In genomic region chr6:150541587-150541986, GRCh38 we compare ENCODE assay signal across 26 cellular contexts. TPM values are rescaled to one million over a fixed set of nuclear protein-coding genes. Genes with fewer than 3 reads are reported as not detected.
DNase-seq lines count a peak whose midpoint lies in the region; ATAC-seq and TF ChIP-seq lines count a peak whose summit lies in the region.
"Had no signal": no experiment of that assay in that cellular context is flagged by ENCODE, and none has a peak within 500 bp of the region (broad histone marks: within the 10 kb centered on the region; RNA-seq: fewer than 3 reads in every experiment).

No MANE protein-coding gene starts in this region.

- H3K4me1 ChIP-seq in SK-N-SH (ENCODE audit: control insufficient read depth in 1 of 2, insufficient read depth in 2 of 2, low read depth in 1 of 2, low read length in 1 of 2), result no peaks in the 10 kb centered on the region
- H3K4me1 ChIP-seq in Karpas-422 (ENCODE audit: low read length), result peaks cover 7% of the 10 kb centered on the region
- H3K4me1 ChIP-seq: adrenal gland, Peyer's patch, upper lobe of right lung had no signal

- H3K4me3 ChIP-seq in SK-N-SH (ENCODE audit: low read depth in 2 of 2, low read length in 1 of 2), result no peak overlapping the region
- no peak overlapping the region for H3K4me3 ChIP-seq in Karpas-422 (ENCODE audit: low read length)
- H3K4me3 ChIP-seq: adrenal gland, MG63, Peyer's patch, upper lobe of right lung had no signal

- TF ChIP-seq CTCF in RWPE1 (conservative IDR thresholded peaks at IDR 0.05; ENCODE audit: low read depth) (no peak), SK-N-SH (IDR thresholded peaks at IDR 0.05) (no peak)

- H2AFZ ChIP-seq in SK-N-SH (ENCODE audit: low read depth) (no peak overlapping the region), Karpas-422 (ENCODE audit: low read length) (no peak overlapping the region)
- H2AFZ ChIP-seq: parathyroid adenoma had no signal

- WGBS in SK-N-SH (ENCODE audit: low lambda C conversion rate), result 1% methylated on average over 2 of the region's 2 CpGs

- no peaks in the 10 kb centered on the region for H3K36me3 ChIP-seq in SK-N-SH (replicated peaks in 1 of 2; ENCODE audit: control insufficient read depth in 1 of 2, insufficient read depth in 2 of 2, low read length in 1 of 2)
- H3K36me3 ChIP-seq in Karpas-422 (ENCODE audit: insufficient read depth, low read length), result no peaks in the 10 kb centered on the region
- H3K36me3 ChIP-seq: adrenal gland, brain microvascular endothelial cell, MG63, Peyer's patch, upper lobe of right lung had no signal

- peak; percentile 68 for ATAC-seq in left lobe of liver
- no peak for ATAC-seq in GM21528 (IDR thresholded peaks at IDR 0.05; ENCODE audit: low FRiP score, unreplicated experiment)
- ATAC-seq: activated T-cell treated with anti-CD3 and anti-CD28 coated beads, Interleukin-2, amount 50 U/mL, for 72 hours; right cardiac atrium; stimulated activated effector memory CD8-positive, alpha-beta T cell treated with anti-CD3 and anti-CD28 coated beads, Interleukin-12 subunit alpha, Interleukin-12 subunit beta, amount 100 ng/mL, for 72 hours; upper lobe of right lung had no signal

- no peak for TF ChIP-seq EP300 in SK-N-SH (IDR thresholded peaks at IDR 0.05; ENCODE audit: borderline replicate concordance in 1 of 2, low read depth in 1 of 2, low read length in 1 of 2)

- no peaks in the 10 kb centered on the region for H3K9me2 ChIP-seq in SK-N-SH
- H3K9me2 ChIP-seq in Karpas-422 (replicated peaks; ENCODE audit: insufficient read depth, low read length), result no peaks in the 10 kb centered on the region

- H3K27me3 ChIP-seq in SK-N-SH (ENCODE audit: insufficient read depth), result no peaks in the 10 kb centered on the region
- H3K27me3 ChIP-seq in Karpas-422 (ENCODE audit: low read length), result no peaks in the 10 kb centered on the region; the same call in 1 of the 2 replicates
- H3K27me3 ChIP-seq: Peyer's patch, upper lobe of right lung had no signal

- no peak for TF ChIP-seq RAD21 in SK-N-SH (IDR thresholded peaks at IDR 0.05; ENCODE audit: low read length)

- H3K4me2 ChIP-seq in SK-N-SH, result no peak overlapping the region
- no peak overlapping the region for H3K4me2 ChIP-seq in Karpas-422 (ENCODE audit: low read depth, low read length, poor library complexity, severe bottlenecking)

- POLR2A ChIA-PET in RWPE1 (lab: Yijun Ruan, JAX; ENCODE audit: low non-redundant PET), result no interaction called here
- POLR2A ChIA-PET in SK-N-SH (lab: Yijun Ruan, JAX), result no interaction called here

- H3K27ac ChIP-seq in RWPE1 (no peak overlapping the region), SK-N-SH (ENCODE audit: low read depth in 2 of 2, low read length in 1 of 2) (no peak overlapping the region), Karpas-422 (ENCODE audit: low read length) (no peak overlapping the region)
- H3K27ac ChIP-seq: adrenal gland, brain microvascular endothelial cell, parathyroid adenoma, Peyer's patch, upper lobe of right lung had no signal

- no peaks in the 10 kb centered on the region for H3K79me2 ChIP-seq in SK-N-SH (ENCODE audit: insufficient read depth)
- H3K79me2 ChIP-seq in Karpas-422 (ENCODE audit: low read length), result no peaks in the 10 kb centered on the region
- H3K79me2 ChIP-seq: parathyroid adenoma had no signal

- H3F3A ChIP-seq in SK-N-SH (replicated peaks; ENCODE audit: insufficient read depth), result no peaks in the 10 kb centered on the region

- DNase-seq in DMS153 treated with DMSO at 0.1 percent for 48 hours (lab: John Stamatoyannopoulos, UW; ENCODE audit: unreplicated experiment) (peak; percentile 51), NCI-H1417 treated with DMSO at 0.1 percent for 48 hours (lab: John Stamatoyannopoulos, UW) (peak; percentile 2), NCI-H2227 (lab: John Stamatoyannopoulos, UW; ENCODE audit: unreplicated experiment) (peak; percentile 72), left lobe of liver (ENCODE audit: low spot score) (peak; percentile 60), RWPE1 (ENCODE audit: low spot score) (no peak), SK-N-SH (no peak), Karpas-422 (no peak)
- DNase-seq: activated B cell treated with CpG ODN at 0.5 μM for 24 hours; activated naive CD4-positive, alpha-beta T cell; activated T-cell treated with anti-CD3 and anti-CD28 coated beads, Interleukin-2, amount 50 U/mL, for 72 hours; adrenal gland; brain microvascular endothelial cell; HCEC 1CT; head of caudate nucleus; KBM-7; MG63; NCI-H1694; NCI-H524; Peyer's patch; right cardiac atrium; stimulated activated CD4-positive, alpha-beta T cell treated with anti-CD3 and anti-CD28 coated beads, Interleukin-12 subunit alpha, Interleukin-12 subunit beta, amount 100 ng/mL, for 4 hours; stimulated activated CD4-positive, alpha-beta T cell treated with anti-CD3 and anti-CD28 coated beads, Interleukin-4, amount 100 ng/mL, for 1 hour; upper lobe of right lung had no signal

- CTCF ChIA-PET in RWPE1 (lab: Yijun Ruan, JAX), result interaction anchor here (0.5 to 0.7 kb wide), 3 partner anchors 24 to 224 kb away, joined by 3 to 5 read pairs (median 3); no protein-coding TSS in a partner anchor
- CTCF ChIA-PET in SK-N-SH (lab: Yijun Ruan, JAX), result interaction anchor here (1.7 kb wide), 1 partner anchor 13 kb away, joined by 4 read pairs; no protein-coding TSS in a partner anchor

- H3K9ac ChIP-seq in SK-N-SH, result no peak overlapping the region
- H3K9ac ChIP-seq in Karpas-422 (ENCODE audit: low read length), result no peak overlapping the region
- H3K9ac ChIP-seq: parathyroid adenoma had no signal

- H4K20me1 ChIP-seq in SK-N-SH (ENCODE audit: insufficient read depth) (no peaks in the 10 kb centered on the region), Karpas-422 (ENCODE audit: insufficient read depth, low read depth, low read length) (no peaks in the 10 kb centered on the region)

- H3K9me3 ChIP-seq in SK-N-SH, result no peaks in the 10 kb centered on the region
- no peaks in the 10 kb centered on the region for H3K9me3 ChIP-seq in Karpas-422 (ENCODE audit: low read length)
- H3K9me3 ChIP-seq: adrenal gland, Peyer's patch, upper lobe of right lung had no signal

TF ChIP-seq in SK-N-SH, 30 proteins besides CTCF, POLR2A, EP300 and RAD21:
- TF ChIP-seq, protein P1, sequence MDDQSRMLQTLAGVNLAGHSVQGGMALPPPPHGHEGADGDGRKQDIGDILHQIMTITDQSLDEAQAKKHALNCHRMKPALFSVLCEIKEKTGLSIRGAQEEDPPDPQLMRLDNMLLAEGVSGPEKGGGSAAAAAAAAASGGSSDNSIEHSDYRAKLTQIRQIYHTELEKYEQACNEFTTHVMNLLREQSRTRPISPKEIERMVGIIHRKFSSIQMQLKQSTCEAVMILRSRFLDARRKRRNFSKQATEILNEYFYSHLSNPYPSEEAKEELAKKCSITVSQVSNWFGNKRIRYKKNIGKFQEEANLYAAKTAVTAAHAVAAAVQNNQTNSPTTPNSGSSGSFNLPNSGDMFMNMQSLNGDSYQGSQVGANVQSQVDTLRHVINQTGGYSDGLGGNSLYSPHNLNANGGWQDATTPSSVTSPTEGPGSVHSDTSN (IDR thresholded peaks at IDR 0.05), result no peak
- TF ChIP-seq FOXM1 (IDR thresholded peaks at IDR 0.05; ENCODE audit: low read depth), result no peak
- TF ChIP-seq RFX5 (IDR thresholded peaks at IDR 0.05; ENCODE audit: low read length), result no peak
- no peak for TF ChIP-seq GABPA (IDR thresholded peaks at IDR 0.05; ENCODE audit: low read depth)
- TF ChIP-seq FOSL2 (IDR thresholded peaks at IDR 0.05; ENCODE audit: borderline replicate concordance, low read depth), result no peak
- no peak for TF ChIP-seq ELF1 (IDR thresholded peaks at IDR 0.05)
- TF ChIP-seq RXRA (IDR thresholded peaks at IDR 0.05; ENCODE audit: borderline replicate concordance, low read depth), result no peak
- TF ChIP-seq CHD2 (IDR thresholded peaks at IDR 0.05; ENCODE audit: low read length, partially characterized antibody), result no peak
- TF ChIP-seq, protein P2, sequence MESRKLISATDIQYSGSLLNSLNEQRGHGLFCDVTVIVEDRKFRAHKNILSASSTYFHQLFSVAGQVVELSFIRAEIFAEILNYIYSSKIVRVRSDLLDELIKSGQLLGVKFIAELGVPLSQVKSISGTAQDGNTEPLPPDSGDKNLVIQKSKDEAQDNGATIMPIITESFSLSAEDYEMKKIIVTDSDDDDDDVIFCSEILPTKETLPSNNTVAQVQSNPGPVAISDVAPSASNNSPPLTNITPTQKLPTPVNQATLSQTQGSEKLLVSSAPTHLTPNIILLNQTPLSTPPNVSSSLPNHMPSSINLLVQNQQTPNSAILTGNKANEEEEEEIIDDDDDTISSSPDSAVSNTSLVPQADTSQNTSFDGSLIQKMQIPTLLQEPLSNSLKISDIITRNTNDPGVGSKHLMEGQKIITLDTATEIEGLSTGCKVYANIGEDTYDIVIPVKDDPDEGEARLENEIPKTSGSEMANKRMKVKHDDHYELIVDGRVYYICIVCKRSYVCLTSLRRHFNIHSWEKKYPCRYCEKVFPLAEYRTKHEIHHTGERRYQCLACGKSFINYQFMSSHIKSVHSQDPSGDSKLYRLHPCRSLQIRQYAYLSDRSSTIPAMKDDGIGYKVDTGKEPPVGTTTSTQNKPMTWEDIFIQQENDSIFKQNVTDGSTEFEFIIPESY (IDR thresholded peaks at IDR 0.05; ENCODE audit: borderline replicate concordance, low read depth), result no peak

RNA-seq across cellular contexts. Expression of gene PLEKHG1, which starts 58.1 kb away (rescaled TPM):
- 8.0 TPM for total RNA-seq in left lobe of liver
- polyA plus RNA-seq in SK-N-SH (2012; rRNA removed), result under 0.01 and 0.02 TPM in 2 replicates
- polyA plus RNA-seq in SK-N-SH (2012; cell fraction: cytosol; rRNA removed), result 0.01 TPM in 2 replicates
- polyA plus RNA-seq in SK-N-SH (2012; cell fraction: nucleus; rRNA removed), result 0.01 and 0.02 TPM in 2 replicates
- 69.0 and 92.4 TPM in 2 replicates for total RNA-seq in Karpas-422 (2014; rRNA removed; shearing (Covaris generic); ENCODE audit: low replicate concordance)

Comparison
In these comparisons a context has a peak if more than half of its experiments do, and no peak if none do; other contexts are left out.
1. DNase-seq: peak in DMS153 treated with DMSO at 0.1 percent for 48 hours (single experiment), NCI-H1417 treated with DMSO at 0.1 percent for 48 hours (single experiment), NCI-H2227 (single experiment) and left lobe of liver (single experiment); none in RWPE1 (single experiment), SK-N-SH (single experiment) and Karpas-422 (single experiment).